ENCODE assay signal across 22 cellular contexts in the genomic region with DNA sequence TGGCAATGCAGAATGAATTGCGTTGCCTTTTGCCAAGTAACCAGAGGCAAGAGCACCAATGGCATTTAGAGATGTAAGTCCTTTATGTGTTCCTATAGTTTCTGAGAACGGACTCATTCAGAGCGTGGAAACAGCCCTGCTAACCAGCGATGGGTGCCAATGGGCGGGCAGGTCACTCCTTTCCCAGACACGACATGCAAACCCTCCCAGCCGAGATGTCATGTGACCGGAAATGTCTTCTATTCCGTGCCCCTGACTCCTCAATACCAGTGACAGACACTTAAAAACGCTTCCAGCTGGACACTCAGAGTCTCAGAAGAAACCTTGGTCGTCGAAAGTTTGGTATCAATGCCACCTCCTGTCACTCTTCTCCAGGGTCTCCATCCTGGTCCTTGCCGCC.
"Had no signal": no experiment of that assay in that cellular context is flagged by ENCODE, and none has a peak within 500 bp of the region (broad histone marks: within the 10 kb centered on the region; RNA-seq: fewer than 3 reads in every experiment).

No MANE protein-coding gene starts in this region.

- H3K4me3 Mint-ChIP-seq: activated CD4-positive, alpha-beta memory T cell treated with anti-CD3 and anti-CD28 coated beads, Interleukin-2, amount 10 ng/mL, durations not matched to agents 7 days and 5 days; activated CD4-positive, alpha-beta T cell treated with anti-CD3 and anti-CD28 coated beads for 36 hours; activated naive CD4-positive, alpha-beta T cell treated with anti-CD3 and anti-CD28 coated beads, Interleukin-2, amount 10 ng/mL, durations not matched to agents 7 days and 5 days; activated naive CD8-positive, alpha-beta T cell treated with anti-CD3 and anti-CD28 coated beads for 36 hours; activated T-cell treated with anti-CD3 and anti-CD28 coated beads, Interleukin-2, amount 50 U/mL, for 72 hours; T-cell had no signal

- H3K27me3 ChIP-seq: brain microvascular endothelial cell, cardiac muscle cell, Peyer's patch had no signal

- H3K9me3 ChIP-seq: Peyer's patch had no signal

- H3K36me3 ChIP-seq: brain microvascular endothelial cell, cardiac muscle cell, Peyer's patch had no signal

- ATAC-seq: activated CD4-positive, alpha-beta T cell treated with anti-CD3 and anti-CD28 coated beads for 36 hours; activated T-cell treated with anti-CD3 and anti-CD28 coated beads, Interleukin-2, amount 50 U/mL, for 72 hours; T-cell had no signal

- H3K27ac Mint-ChIP-seq: activated CD4-positive, alpha-beta memory T cell treated with anti-CD3 and anti-CD28 coated beads, Interleukin-2, amount 10 ng/mL, durations not matched to agents 7 days and 5 days; activated CD4-positive, alpha-beta T cell treated with anti-CD3 and anti-CD28 coated beads for 36 hours; activated naive CD4-positive, alpha-beta T cell treated with anti-CD3 and anti-CD28 coated beads, Interleukin-2, amount 10 ng/mL, durations not matched to agents 7 days and 5 days; activated naive CD8-positive, alpha-beta T cell treated with anti-CD3 and anti-CD28 coated beads for 36 hours; activated T-cell treated with anti-CD3 and anti-CD28 coated beads, Interleukin-2, amount 50 U/mL, for 72 hours; activated T-helper 2 cell treated with anti-CD3 and anti-CD28 coated beads, Interferon-gamma antibody, Interleukin-2, Interleukin-4, amounts not matched to agents 10 μg/mL and 5 μg/mL and 100 μg/mL, durations not matched to agents 14 hours and 24 hours and 36 hours; T-cell had no signal

- H3K36me3 Mint-ChIP-seq: activated naive CD4-positive, alpha-beta T cell treated with anti-CD3 and anti-CD28 coated beads, Interleukin-2, amount 10 ng/mL, durations not matched to agents 7 days and 5 days; activated naive CD8-positive, alpha-beta T cell treated with anti-CD3 and anti-CD28 coated beads for 36 hours; T-cell had no signal

- DNase-seq: activated CD4-positive, alpha-beta memory T cell treated with anti-CD3 and anti-CD28 coated beads, Interleukin-2, amount 10 ng/mL, durations not matched to agents 7 days and 5 days; activated CD4-positive, alpha-beta T cell treated with anti-CD3 and anti-CD28 coated beads for 36 hours; activated CD4-positive, alpha-beta T cell treated with anti-CD3 and anti-CD28 coated beads, Interleukin-2, amount 50 U/mL, for 1 hour; activated CD8-positive, alpha-beta memory T cell treated with anti-CD3 and anti-CD28 coated beads, Interleukin-2, amount 50 U/mL, for 4 hours; activated gamma-delta T cell treated with Interleukin-2 at 50 U/mL for 16 hours; activated naive CD4-positive, alpha-beta T cell treated with anti-CD3 and anti-CD28 coated beads, Interleukin-2, amount 10 ng/mL, durations not matched to agents 7 days and 5 days; activated naive CD8-positive, alpha-beta T cell treated with anti-CD3 and anti-CD28 coated beads for 36 hours; activated T-cell treated with anti-CD3 and anti-CD28 coated beads, Interleukin-2, amount 50 U/mL, for 72 hours; brain microvascular endothelial cell; KG1; NCI-H1092 treated with DMSO at 0.1 percent for 48 hours; NCI-H1417 treated with DMSO at 0.1 percent for 48 hours; NCI-H1694; NCI-H2081 treated with DMSO at 0.1 percent for 48 hours; NCI-H446; NCI-H524; Peyer's patch; SIG-M5; T-cell had no signal

- H3K27ac ChIP-seq: brain microvascular endothelial cell, cardiac muscle cell, Peyer's patch, VCaP had no signal

- H3K9me3 Mint-ChIP-seq: activated CD4-positive, alpha-beta memory T cell treated with anti-CD3 and anti-CD28 coated beads, Interleukin-2, amount 10 ng/mL, durations not matched to agents 7 days and 5 days; activated naive CD4-positive, alpha-beta T cell treated with anti-CD3 and anti-CD28 coated beads, Interleukin-2, amount 10 ng/mL, durations not matched to agents 7 days and 5 days; activated naive CD8-positive, alpha-beta T cell treated with anti-CD3 and anti-CD28 coated beads for 36 hours; activated T-cell treated with anti-CD3 and anti-CD28 coated beads, Interleukin-2, amount 50 U/mL, for 72 hours; activated T-helper 2 cell treated with anti-CD3 and anti-CD28 coated beads, Interferon-gamma antibody, Interleukin-2, Interleukin-4, amounts not matched to agents 10 μg/mL and 5 μg/mL and 100 μg/mL, durations not matched to agents 14 hours and 24 hours and 36 hours; T-cell had no signal

- H3K27me3 Mint-ChIP-seq: activated CD4-positive, alpha-beta memory T cell treated with anti-CD3 and anti-CD28 coated beads, Interleukin-2, amount 10 ng/mL, durations not matched to agents 7 days and 5 days; activated CD4-positive, alpha-beta T cell treated with anti-CD3 and anti-CD28 coated beads for 36 hours; activated naive CD4-positive, alpha-beta T cell treated with anti-CD3 and anti-CD28 coated beads, Interleukin-2, amount 10 ng/mL, durations not matched to agents 7 days and 5 days; activated naive CD8-positive, alpha-beta T cell treated with anti-CD3 and anti-CD28 coated beads for 36 hours; T-cell had no signal

- H3K4me3 ChIP-seq: cardiac muscle cell, Peyer's patch had no signal
